ENCODE assay signal across 1 cellular context in the genomic region with DNA sequence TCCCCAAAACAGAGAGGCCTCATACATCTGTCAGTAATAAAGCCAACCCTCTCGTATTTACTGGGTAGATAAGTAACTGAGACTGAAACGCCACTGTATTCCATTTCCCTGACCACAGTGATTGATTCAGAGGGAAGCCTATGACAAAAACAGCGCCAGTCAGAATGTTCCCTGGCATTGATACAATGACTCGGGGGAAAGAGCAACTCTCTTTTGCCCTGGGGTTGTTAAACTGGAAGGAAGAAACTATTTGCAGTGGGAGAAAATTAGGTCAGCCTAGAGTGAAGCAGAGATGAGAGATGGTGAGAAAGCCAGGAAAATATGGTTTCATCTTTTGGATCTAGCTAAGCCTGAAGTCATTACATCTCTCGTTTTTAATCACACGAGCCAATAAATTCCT.
TF ChIP-seq lines count a peak whose summit lies in the region.

No MANE protein-coding gene starts in this region.

TF ChIP-seq in SK-N-SH, 30 proteins besides CTCF, POLR2A, EP300 and RAD21 (continued from another document):
- TF ChIP-seq, protein P1, sequence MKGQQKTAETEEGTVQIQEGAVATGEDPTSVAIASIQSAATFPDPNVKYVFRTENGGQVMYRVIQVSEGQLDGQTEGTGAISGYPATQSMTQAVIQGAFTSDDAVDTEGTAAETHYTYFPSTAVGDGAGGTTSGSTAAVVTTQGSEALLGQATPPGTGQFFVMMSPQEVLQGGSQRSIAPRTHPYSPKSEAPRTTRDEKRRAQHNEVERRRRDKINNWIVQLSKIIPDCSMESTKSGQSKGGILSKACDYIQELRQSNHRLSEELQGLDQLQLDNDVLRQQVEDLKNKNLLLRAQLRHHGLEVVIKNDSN (IDR thresholded peaks at IDR 0.05; ENCODE audit: borderline replicate concordance, low read depth) = no peak
- TF ChIP-seq NFIC (IDR thresholded peaks at IDR 0.05; ENCODE audit: borderline replicate concordance) = no peak
- TF ChIP-seq TCF12 (IDR thresholded peaks at IDR 0.05) = no peak
- TF ChIP-seq GABPA (IDR thresholded peaks at IDR 0.05; ENCODE audit: low read depth) = no peak
- TF ChIP-seq SMC3 (IDR thresholded peaks at IDR 0.05; ENCODE audit: low read depth, low read length) = no peak
